10 cellular contexts compared by ENCODE assay signal in genomic region chr10:79127151-79127961, GRCh38. TPM values are rescaled to one million over a fixed set of nuclear protein-coding genes. Genes with fewer than 3 reads are reported as not detected.
DNase-seq lines count a peak whose midpoint lies in the region; ATAC-seq, FAIRE-seq and TF ChIP-seq lines count a peak whose summit lies in the region.
"Had no signal": no experiment of that assay in that cellular context is flagged by ENCODE, and none has a peak within 500 bp of the region (broad histone marks: within the 10 kb centered on the region; RNA-seq: fewer than 3 reads in every experiment).

No MANE protein-coding gene starts in this region.

- H3K4me2 ChIP-seq in osteoblast (ENCODE audit: insufficient read depth, low read length), result no peak overlapping the region

- peaks cover 42% of the 10 kb centered on the region for H3K36me3 ChIP-seq in osteoblast (ENCODE audit: insufficient read depth, low read length)

- DNase-seq in DMS153 treated with DMSO at 0.1 percent for 48 hours (lab: John Stamatoyannopoulos, UW; ENCODE audit: unreplicated experiment) (peak; percentile 19), NCI-H2196 treated with DMSO at 0.1 percent for 48 hours (lab: John Stamatoyannopoulos, UW; ENCODE audit: unreplicated experiment) (peak; percentile 40), epithelial cell of esophagus (ENCODE audit: low read depth) (peak; percentile 70), osteoblast (ENCODE audit: insufficient read length, low spot score, missing footprints) (peak; percentile 94), GOT3 (lab: John Stamatoyannopoulos, UW) (no peak), D721Med (ENCODE audit: insufficient read length, low spot score) (no peak), occipital lobe (lab: John Stamatoyannopoulos, UW) (no peak)
- DNase-seq: activated CD4-positive, CD25-positive, alpha-beta regulatory T cell treated with anti-CD3 and anti-CD28 coated beads, Interleukin-2, amount 50 U/mL, for 72 hours had no signal

- ATAC-seq in GM21528 (IDR thresholded peaks at IDR 0.05; ENCODE audit: low FRiP score, unreplicated experiment), result no peak

- peaks cover 98% of the 10 kb centered on the region for H3K79me2 ChIP-seq in osteoblast (ENCODE audit: insufficient read depth, low read length)

- peak overlapping the region; percentile 25 for H3K27ac ChIP-seq in osteoblast (ENCODE audit: low read depth, low read length)

- H3K27me3 ChIP-seq in osteoblast (ENCODE audit: insufficient read depth, low read length), result no peaks in the 10 kb centered on the region

- FAIRE-seq in D721Med (lab: Jason Lieb, UNC), result no peak
- FAIRE-seq: islet of Langerhans had no signal

- H3K4me3 ChIP-seq in epithelial cell of esophagus (ENCODE audit: low read length) (no peak overlapping the region), osteoblast (ENCODE audit: insufficient read depth, low read length) (no peak overlapping the region)

- H4K20me1 ChIP-seq in osteoblast (ENCODE audit: insufficient read depth, low read length), result peaks cover 78% of the 10 kb centered on the region

- H2AFZ ChIP-seq in osteoblast (ENCODE audit: low read length), result no peak overlapping the region

- TF ChIP-seq CTCF in epithelial cell of esophagus (IDR thresholded peaks at IDR 0.05; ENCODE audit: insufficient read depth, low read depth, low read length, missing control alignments), result no peak
- TF ChIP-seq CTCF in osteoblast (IDR thresholded peaks at IDR 0.05; ENCODE audit: extremely low read depth, low read depth, low read length), result no peak
- TF ChIP-seq CTCF in D721Med (IDR thresholded peaks at IDR 0.05; ENCODE audit: insufficient read depth, missing control alignments), result no peak

- H3K4me1 ChIP-seq in osteoblast (ENCODE audit: insufficient read depth, low read length), result peaks cover 42% of the 10 kb centered on the region

- H3K9me3 ChIP-seq in osteoblast (ENCODE audit: low read depth, low read length), result no peaks in the 10 kb centered on the region

RNA-seq across cellular contexts. Expression of gene ZMIZ1, which starts 58.6 kb away (rescaled TPM):
- total RNA-seq in osteoblast, result 40.9 and 50.4 TPM in 2 replicates
- 29.5 TPM for total RNA-seq in occipital lobe

Comparison
In these comparisons a context has a peak if more than half of its experiments do, and no peak if none do; other contexts are left out.
1. DNase-seq: peak in DMS153 treated with DMSO at 0.1 percent for 48 hours (single experiment), NCI-H2196 treated with DMSO at 0.1 percent for 48 hours (single experiment), epithelial cell of esophagus (single experiment) and osteoblast (single experiment); none in GOT3 (single experiment), D721Med (single experiment) and occipital lobe (single experiment).